17 cellular contexts compared by ENCODE assay signal in genomic region chr6:64255000-64255399, GRCh38.
A peak's percentile ranks its signal among the peaks of the same experiment; 100 is the strongest.
DNase-seq lines count a peak whose midpoint lies in the region; ATAC-seq and TF ChIP-seq lines count a peak whose summit lies in the region.
"Had no signal": no experiment of that assay in that cellular context is flagged by ENCODE, and none has a peak within 500 bp of the region (broad histone marks: within the 10 kb centered on the region; RNA-seq: fewer than 3 reads in every experiment).

No MANE protein-coding gene starts in this region.

- peak; percentile 60 for ATAC-seq in GM18858 (IDR thresholded peaks at IDR 0.05; ENCODE audit: unreplicated experiment)
- ATAC-seq in GM21825 (IDR thresholded peaks at IDR 0.05; ENCODE audit: unreplicated experiment), result peak; percentile 45
- ATAC-seq in HG03342 (IDR thresholded peaks at IDR 0.05; ENCODE audit: unreplicated experiment), result peak; percentile 57
- no peak for ATAC-seq in GM21528 (IDR thresholded peaks at IDR 0.05; ENCODE audit: low FRiP score, unreplicated experiment)
- ATAC-seq: K562 had no signal

- no peak for DNase-seq in activated effector memory CD4-positive, alpha-beta T cell treated with anti-CD3 and anti-CD28 coated beads, Interleukin-2, amount 50 U/mL, for 16 hours
- no peak for DNase-seq in putamen (ENCODE audit: low spot score)
- no peak for DNase-seq in foreskin fibroblast
- DNase-seq: ACHN; C1 segment of cervical spinal cord; CD8-positive, alpha-beta memory T cell; DND-41; NCI-H1092 treated with DMSO at 0.1 percent for 48 hours; NCI-H2081 treated with DMSO at 0.1 percent for 48 hours; NCI-H446 treated with DMSO at 0.1 percent for 48 hours; SHP77 treated with DMSO at 0.1 percent for 48 hours; SK-N-SH had no signal

- no peak overlapping the region for H3K4me3 ChIP-seq in foreskin fibroblast (ENCODE audit: low read depth in 1 of 2, low read length in 2 of 2)
- H3K4me3 ChIP-seq: K562 had no signal

- TF ChIP-seq CTCF in foreskin fibroblast (IDR thresholded peaks at IDR 0.05; ENCODE audit: low read depth, low read length), result no peak
